Comparison of ENCODE assay signal across 1 cellular context in genomic region chr6:31493875-31494694, GRCh38.
TF ChIP-seq lines count a peak whose summit lies in the region.

No MANE protein-coding gene starts in this region.

TF ChIP-seq in HepG2, 621 proteins besides CTCF, POLR2A, EP300 and RAD21 (continued from another document and continues in another):
- TF ChIP-seq, protein P1, sequence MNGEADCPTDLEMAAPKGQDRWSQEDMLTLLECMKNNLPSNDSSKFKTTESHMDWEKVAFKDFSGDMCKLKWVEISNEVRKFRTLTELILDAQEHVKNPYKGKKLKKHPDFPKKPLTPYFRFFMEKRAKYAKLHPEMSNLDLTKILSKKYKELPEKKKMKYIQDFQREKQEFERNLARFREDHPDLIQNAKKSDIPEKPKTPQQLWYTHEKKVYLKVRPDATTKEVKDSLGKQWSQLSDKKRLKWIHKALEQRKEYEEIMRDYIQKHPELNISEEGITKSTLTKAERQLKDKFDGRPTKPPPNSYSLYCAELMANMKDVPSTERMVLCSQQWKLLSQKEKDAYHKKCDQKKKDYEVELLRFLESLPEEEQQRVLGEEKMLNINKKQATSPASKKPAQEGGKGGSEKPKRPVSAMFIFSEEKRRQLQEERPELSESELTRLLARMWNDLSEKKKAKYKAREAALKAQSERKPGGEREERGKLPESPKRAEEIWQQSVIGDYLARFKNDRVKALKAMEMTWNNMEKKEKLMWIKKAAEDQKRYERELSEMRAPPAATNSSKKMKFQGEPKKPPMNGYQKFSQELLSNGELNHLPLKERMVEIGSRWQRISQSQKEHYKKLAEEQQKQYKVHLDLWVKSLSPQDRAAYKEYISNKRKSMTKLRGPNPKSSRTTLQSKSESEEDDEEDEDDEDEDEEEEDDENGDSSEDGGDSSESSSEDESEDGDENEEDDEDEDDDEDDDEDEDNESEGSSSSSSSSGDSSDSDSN (CRISPR knock-in tag; IDR thresholded peaks at IDR 0.05): peak; percentile 56
- TF ChIP-seq SMAD9 (CRISPR knock-in tag; IDR thresholded peaks at IDR 0.05) (no peak), MAFF (IDR thresholded peaks at IDR 0.05; ENCODE audit: low read depth, low read length) (no peak), ZNF777 (CRISPR knock-in tag; IDR thresholded peaks at IDR 0.05) (peak; percentile 79), CEBPG (CRISPR knock-in tag; IDR thresholded peaks at IDR 0.05) (no peak; the same call in 1 of the 2 replicates), SRSF4 (IDR thresholded peaks at IDR 0.05; ENCODE audit: low read depth, low read length, poor library complexity, severe bottlenecking) (no peak), KLF9 (CRISPR knock-in tag; IDR thresholded peaks at IDR 0.05; ENCODE audit: low read depth) (no peak), CC2D1A (CRISPR knock-in tag; IDR thresholded peaks at IDR 0.05) (no peak), MLLT10 (CRISPR knock-in tag; IDR thresholded peaks at IDR 0.05) (no peak), TCF7L2 (IDR thresholded peaks at IDR 0.05; ENCODE audit: low read depth, low read length) (no peak), ZNF484 (CRISPR knock-in tag; IDR thresholded peaks at IDR 0.05; ENCODE audit: borderline replicate concordance, low read depth) (no peak), ZNF232 (CRISPR knock-in tag; IDR thresholded peaks at IDR 0.05; ENCODE audit: borderline replicate concordance) (no peak; the same call in 1 of the 2 replicates), FOXP1 (IDR thresholded peaks at IDR 0.05) (no peak), FOXP1 (CRISPR knock-in tag; IDR thresholded peaks at IDR 0.05) (no peak), RXRB (CRISPR knock-in tag; IDR thresholded peaks at IDR 0.05; ENCODE audit: borderline replicate concordance) (peak; percentile 42; the same call in 1 of the 2 replicates), MLX (CRISPR knock-in tag; IDR thresholded peaks at IDR 0.05) (no peak), SETDB1 (CRISPR knock-in tag; IDR thresholded peaks at IDR 0.05; ENCODE audit: borderline replicate concordance) (no peak), AGO2 (optimal IDR thresholded peaks at IDR 0.05; ENCODE audit: low read depth, low read length) (no peak), ZSCAN31 (CRISPR knock-in tag; IDR thresholded peaks at IDR 0.05; ENCODE audit: low read depth) (no peak), STAG1 (CRISPR knock-in tag; IDR thresholded peaks at IDR 0.05) (peak; percentile 81), ZNF460 (CRISPR knock-in tag; IDR thresholded peaks at IDR 0.05; ENCODE audit: borderline replicate concordance) (no peak), LCORL (IDR thresholded peaks at IDR 0.05) (no peak), LCORL (CRISPR knock-in tag; IDR thresholded peaks at IDR 0.05) (peak; percentile 8; the same call in 1 of the 2 replicates), MED8 (CRISPR knock-in tag; IDR thresholded peaks at IDR 0.05; ENCODE audit: insufficient replicate concordance) (peak; percentile 18), ZMYM4 (CRISPR knock-in tag; IDR thresholded peaks at IDR 0.05) (no peak; the same call in 1 of the 2 replicates), SRSF1 (optimal IDR thresholded peaks at IDR 0.05; ENCODE audit: low read depth, low read length) (no peak), ZIK1 (CRISPR knock-in tag; IDR thresholded peaks at IDR 0.05; ENCODE audit: borderline replicate concordance, low read depth) (no peak), ZNF709 (CRISPR knock-in tag; IDR thresholded peaks at IDR 0.05) (no peak), ZHX2 (IDR thresholded peaks at IDR 0.05; ENCODE audit: low read depth) (no peak), ZHX2 (CRISPR knock-in tag; IDR thresholded peaks at IDR 0.05; ENCODE audit: borderline replicate concordance) (no peak), SIX4 (CRISPR knock-in tag; IDR thresholded peaks at IDR 0.05) (0 out of 2 replicates have a peak, but pooled peaks have one; percentile 18), PLSCR1 (CRISPR knock-in tag; IDR thresholded peaks at IDR 0.05; ENCODE audit: borderline replicate concordance) (no peak), MIER2 (CRISPR knock-in tag; IDR thresholded peaks at IDR 0.05) (no peak; the same call in 1 of the 2 replicates), ZNF235 (CRISPR knock-in tag; IDR thresholded peaks at IDR 0.05; ENCODE audit: borderline replicate concordance) (no peak), ARNT2 (CRISPR knock-in tag; IDR thresholded peaks at IDR 0.05; ENCODE audit: low read depth) (peak; percentile 59), NR2F1 (CRISPR knock-in tag; IDR thresholded peaks at IDR 0.05) (no peak)
- TF ChIP-seq, protein P2, sequence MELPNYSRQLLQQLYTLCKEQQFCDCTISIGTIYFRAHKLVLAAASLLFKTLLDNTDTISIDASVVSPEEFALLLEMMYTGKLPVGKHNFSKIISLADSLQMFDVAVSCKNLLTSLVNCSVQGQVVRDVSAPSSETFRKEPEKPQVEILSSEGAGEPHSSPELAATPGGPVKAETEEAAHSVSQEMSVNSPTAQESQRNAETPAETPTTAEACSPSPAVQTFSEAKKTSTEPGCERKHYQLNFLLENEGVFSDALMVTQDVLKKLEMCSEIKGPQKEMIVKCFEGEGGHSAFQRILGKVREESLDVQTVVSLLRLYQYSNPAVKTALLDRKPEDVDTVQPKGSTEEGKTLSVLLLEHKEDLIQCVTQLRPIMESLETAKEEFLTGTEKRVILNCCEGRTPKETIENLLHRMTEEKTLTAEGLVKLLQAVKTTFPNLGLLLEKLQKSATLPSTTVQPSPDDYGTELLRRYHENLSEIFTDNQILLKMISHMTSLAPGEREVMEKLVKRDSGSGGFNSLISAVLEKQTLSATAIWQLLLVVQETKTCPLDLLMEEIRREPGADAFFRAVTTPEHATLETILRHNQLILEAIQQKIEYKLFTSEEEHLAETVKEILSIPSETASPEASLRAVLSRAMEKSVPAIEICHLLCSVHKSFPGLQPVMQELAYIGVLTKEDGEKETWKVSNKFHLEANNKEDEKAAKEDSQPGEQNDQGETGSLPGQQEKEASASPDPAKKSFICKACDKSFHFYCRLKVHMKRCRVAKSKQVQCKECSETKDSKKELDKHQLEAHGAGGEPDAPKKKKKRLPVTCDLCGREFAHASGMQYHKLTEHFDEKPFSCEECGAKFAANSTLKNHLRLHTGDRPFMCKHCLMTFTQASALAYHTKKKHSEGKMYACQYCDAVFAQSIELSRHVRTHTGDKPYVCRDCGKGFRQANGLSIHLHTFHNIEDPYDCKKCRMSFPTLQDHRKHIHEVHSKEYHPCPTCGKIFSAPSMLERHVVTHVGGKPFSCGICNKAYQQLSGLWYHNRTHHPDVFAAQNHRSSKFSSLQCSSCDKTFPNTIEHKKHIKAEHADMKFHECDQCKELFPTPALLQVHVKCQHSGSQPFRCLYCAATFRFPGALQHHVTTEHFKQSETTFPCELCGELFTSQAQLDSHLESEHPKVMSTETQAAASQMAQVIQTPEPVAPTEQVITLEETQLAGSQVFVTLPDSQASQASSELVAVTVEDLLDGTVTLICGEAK (IDR thresholded peaks at IDR 0.05): no peak
- TF ChIP-seq, protein P2 (CRISPR knock-in tag; IDR thresholded peaks at IDR 0.05): no peak
- TF ChIP-seq, protein P3, sequence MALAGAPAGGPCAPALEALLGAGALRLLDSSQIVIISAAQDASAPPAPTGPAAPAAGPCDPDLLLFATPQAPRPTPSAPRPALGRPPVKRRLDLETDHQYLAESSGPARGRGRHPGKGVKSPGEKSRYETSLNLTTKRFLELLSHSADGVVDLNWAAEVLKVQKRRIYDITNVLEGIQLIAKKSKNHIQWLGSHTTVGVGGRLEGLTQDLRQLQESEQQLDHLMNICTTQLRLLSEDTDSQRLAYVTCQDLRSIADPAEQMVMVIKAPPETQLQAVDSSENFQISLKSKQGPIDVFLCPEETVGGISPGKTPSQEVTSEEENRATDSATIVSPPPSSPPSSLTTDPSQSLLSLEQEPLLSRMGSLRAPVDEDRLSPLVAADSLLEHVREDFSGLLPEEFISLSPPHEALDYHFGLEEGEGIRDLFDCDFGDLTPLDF (CRISPR knock-in tag; IDR thresholded peaks at IDR 0.05): peak; percentile 56; the same call in 1 of the 2 replicates
- TF ChIP-seq, protein P4, sequence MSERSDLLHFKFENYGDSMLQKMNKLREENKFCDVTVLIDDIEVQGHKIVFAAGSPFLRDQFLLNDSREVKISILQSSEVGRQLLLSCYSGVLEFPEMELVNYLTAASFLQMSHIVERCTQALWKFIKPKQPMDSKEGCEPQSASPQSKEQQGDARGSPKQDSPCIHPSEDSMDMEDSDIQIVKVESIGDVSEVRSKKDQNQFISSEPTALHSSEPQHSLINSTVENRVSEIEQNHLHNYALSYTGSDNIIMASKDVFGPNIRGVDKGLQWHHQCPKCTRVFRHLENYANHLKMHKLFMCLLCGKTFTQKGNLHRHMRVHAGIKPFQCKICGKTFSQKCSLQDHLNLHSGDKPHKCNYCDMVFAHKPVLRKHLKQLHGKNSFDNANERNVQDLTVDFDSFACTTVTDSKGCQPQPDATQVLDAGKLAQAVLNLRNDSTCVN (CRISPR knock-in tag; IDR thresholded peaks at IDR 0.05; ENCODE audit: borderline replicate concordance): no peak
- TF ChIP-seq, protein P5, sequence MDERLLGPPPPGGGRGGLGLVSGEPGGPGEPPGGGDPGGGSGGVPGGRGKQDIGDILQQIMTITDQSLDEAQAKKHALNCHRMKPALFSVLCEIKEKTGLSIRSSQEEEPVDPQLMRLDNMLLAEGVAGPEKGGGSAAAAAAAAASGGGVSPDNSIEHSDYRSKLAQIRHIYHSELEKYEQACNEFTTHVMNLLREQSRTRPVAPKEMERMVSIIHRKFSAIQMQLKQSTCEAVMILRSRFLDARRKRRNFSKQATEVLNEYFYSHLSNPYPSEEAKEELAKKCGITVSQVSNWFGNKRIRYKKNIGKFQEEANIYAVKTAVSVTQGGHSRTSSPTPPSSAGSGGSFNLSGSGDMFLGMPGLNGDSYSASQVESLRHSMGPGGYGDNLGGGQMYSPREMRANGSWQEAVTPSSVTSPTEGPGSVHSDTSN (CRISPR knock-in tag; IDR thresholded peaks at IDR 0.05): no peak
